ENCODE assay signal across 10 cellular contexts in genomic region chr3:184808021-184808420, GRCh38. TPM values are rescaled to one million over a fixed set of nuclear protein-coding genes. Genes with fewer than 3 reads are reported as not detected.
A peak's percentile ranks its signal among the peaks of the same experiment; 100 is the strongest.
DNase-seq lines count a peak whose midpoint lies in the region; ATAC-seq and TF ChIP-seq lines count a peak whose summit lies in the region.
"Had no signal": no experiment of that assay in that cellular context is flagged by ENCODE, and none has a peak within 500 bp of the region (broad histone marks: within the 10 kb centered on the region; RNA-seq: fewer than 3 reads in every experiment).

No MANE protein-coding gene starts in this region.

- ATAC-seq in HG03196 (IDR thresholded peaks at IDR 0.05; ENCODE audit: unreplicated experiment) (no peak), HG03175 (IDR thresholded peaks at IDR 0.05; ENCODE audit: unreplicated experiment) (no peak)
- ATAC-seq: activated T-cell treated with anti-CD3 and anti-CD28 coated beads, Interleukin-2, amount 50 U/mL, for 72 hours had no signal

- no peak overlapping the region for H3K4me3 ChIP-seq in WI38 (ENCODE audit: low read depth, low read length)

- DNase-seq in GDM1 (lab: John Stamatoyannopoulos, UW) (peak; percentile 28), LHCN-M2 (ENCODE audit: low read depth) (peak; percentile 28), left kidney (ENCODE audit: low read depth, low spot score) (peak; percentile 37), KG1 (lab: John Stamatoyannopoulos, UW) (no peak)
- DNase-seq: cortex of kidney, naive B cell had no signal

- 0 out of 2 replicates have a peak, but pooled peaks have one; percentile 22 for TF ChIP-seq CTCF in WI38 (IDR thresholded peaks at IDR 0.05; ENCODE audit: low read depth, low read length)

RNA-seq across cellular contexts. Expression of gene VPS8, which starts 3.9 kb away (rescaled TPM):
- total RNA-seq in LHCN-M2 (2014; rRNA removed) = 29.4 and 43.5 TPM in 2 replicates
- polyA plus RNA-seq in LHCN-M2 (2012) = 10.8 TPM
